8 cellular contexts compared by ENCODE assay signal in genomic region chr11:64810271-64810890, GRCh38. TPM values are rescaled to one million over a fixed set of nuclear protein-coding genes. Genes with fewer than 3 reads are reported as not detected.
A peak's percentile ranks its signal among the peaks of the same experiment; 100 is the strongest.
DNase-seq lines count a peak whose midpoint lies in the region; ATAC-seq and TF ChIP-seq lines count a peak whose summit lies in the region.

TSS of gene MEN1 (minus strand) at chr11:64810551. CDS start at chr11:64810109, 442 bp downstream.

- no peak for TF ChIP-seq CTCF in fibroblast of pulmonary artery (IDR thresholded peaks at IDR 0.05; ENCODE audit: low read length, missing control alignments)

- H3K4me3 Mint-ChIP-seq in natural killer cell treated with Interleukin-12 subunit alpha and Interleukin-12 subunit beta and Interleukin-15 and Interleukin-18, amount 100 ng/mL, for 72 hours: peak within 1 kb of the TSS; percentile 93

- peak; percentile 94 to 96 for ATAC-seq in natural killer cell treated with Interleukin-12 subunit alpha and Interleukin-12 subunit beta and Interleukin-15 and Interleukin-18, amount 100 ng/mL, for 72 hours

- H3K9me3 Mint-ChIP-seq in natural killer cell treated with Interleukin-12 subunit alpha and Interleukin-12 subunit beta and Interleukin-15 and Interleukin-18, amount 100 ng/mL, for 72 hours: no peaks in the 10 kb centered on the region

- H3K36me3 Mint-ChIP-seq in natural killer cell treated with Interleukin-12 subunit alpha and Interleukin-12 subunit beta and Interleukin-15 and Interleukin-18, amount 100 ng/mL, for 72 hours: no peaks in the 10 kb centered on the region

- H3K4me3 ChIP-seq in fibroblast of pulmonary artery (replicated peaks; ENCODE audit: low read depth, low read length): peak within 1 kb of the TSS; percentile 93

- peak within 1 kb of the TSS; percentile 88 to 93 for H3K27ac Mint-ChIP-seq in natural killer cell treated with Interleukin-12 subunit alpha and Interleukin-12 subunit beta and Interleukin-15 and Interleukin-18, amount 100 ng/mL, for 72 hours

- H3K27me3 Mint-ChIP-seq in natural killer cell treated with Interleukin-12 subunit alpha and Interleukin-12 subunit beta and Interleukin-15 and Interleukin-18, amount 100 ng/mL, for 72 hours: no peaks in the 10 kb centered on the region

- peaks cover 20 to 21% of the 10 kb centered on the region in 2 donors for H3K4me1 Mint-ChIP-seq in natural killer cell treated with Interleukin-12 subunit alpha and Interleukin-12 subunit beta and Interleukin-15 and Interleukin-18, amount 100 ng/mL, for 72 hours (ENCODE audit: low read depth in 2 of 2)

- DNase-seq in DMS53 treated with DMSO at 0.1 percent for 48 hours (lab: John Stamatoyannopoulos, UW; ENCODE audit: unreplicated experiment) (peak; percentile 99), GOT3 (lab: John Stamatoyannopoulos, UW) (peak; percentile 41), M059J (ENCODE audit: low read depth) (peak; percentile 96), SHP77 treated with DMSO at 0.1 percent for 48 hours (lab: John Stamatoyannopoulos, UW) (peak; percentile 93), fibroblast of pulmonary artery (ENCODE audit: low read depth) (peak; percentile 96)
- peak; percentile 69 for DNase-seq in activated effector memory CD4-positive, alpha-beta T cell treated with Interleukin-2 at 50 U/mL for 16 hours
- peak; percentile 87 for DNase-seq in natural killer cell treated with Interleukin-12 subunit alpha and Interleukin-12 subunit beta and Interleukin-15 and Interleukin-18, amount 100 ng/mL, for 72 hours (ENCODE audit: low spot score)
- peak; percentile 80 for DNase-seq in stimulated activated naive CD4-positive, alpha-beta T cell treated with Interleukin-2 at 50 U/mL for 16 hours (lab: John Stamatoyannopoulos, UW)

RNA-seq across cellular contexts. Expression of gene MEN1, which starts in this region (rescaled TPM):
- total RNA-seq in M059J (2014; rRNA removed; shearing (Covaris generic)): 7.0 and 18.6 TPM in 2 replicates
- total RNA-seq in natural killer cell treated with Interleukin-12 subunit alpha and Interleukin-12 subunit beta and Interleukin-15 and Interleukin-18, amount 100 ng/mL, for 72 hours: 10 to 100 TPM; 32.6 to 53.5 TPM

Comparison
In these comparisons a context has a peak if more than half of its experiments do, and no peak if none do; other contexts are left out.
1. Peak in every context shown above with its lines: DNase-seq, ATAC-seq and H3K4me3 ChIP-seq.
2. DNase-seq: peak in every context shown above with its lines; median percentile 99 in DMS53 treated with DMSO at 0.1 percent for 48 hours; 96 in M059J; 96 in fibroblast of pulmonary artery; 93 in SHP77 treated with DMSO at 0.1 percent for 48 hours; 87 in natural killer cell treated with Interleukin-12 subunit alpha and Interleukin-12 subunit beta and Interleukin-15 and Interleukin-18, amount 100 ng/mL, for 72 hours; 80 in stimulated activated naive CD4-positive, alpha-beta T cell treated with Interleukin-2 at 50 U/mL for 16 hours; 69 in activated effector memory CD4-positive, alpha-beta T cell treated with Interleukin-2 at 50 U/mL for 16 hours; 41 in GOT3.